Comparison of ENCODE assay signal across 22 cellular contexts in genomic region chr19:54654447-54655321, GRCh38. TPM values are rescaled to one million over a fixed set of nuclear protein-coding genes. Genes with fewer than 3 reads are reported as not detected.
DNase-seq lines count a peak whose midpoint lies in the region; ATAC-seq, FAIRE-seq and TF ChIP-seq lines count a peak whose summit lies in the region.
"Had no signal": no experiment of that assay in that cellular context is flagged by ENCODE, and none has a peak within 500 bp of the region (broad histone marks: within the 10 kb centered on the region; RNA-seq: fewer than 3 reads in every experiment).

No MANE protein-coding gene starts in this region.

- H2AFZ ChIP-seq in DND-41 (ENCODE audit: low read depth, low read length) (no peak overlapping the region), HCT116 (ENCODE audit: low read depth, low read length, poor library complexity, severe bottlenecking) (no peak overlapping the region)

- TF ChIP-seq POLR2A in HCT116 (IDR thresholded peaks at IDR 0.05; ENCODE audit: borderline replicate concordance, extremely low read depth, insufficient read depth, insufficient read length) (no peak), testis (IDR thresholded peaks at IDR 0.05) (no peak)

- CTCF ChIA-PET in HCT116 (lab: Charles Lee) = interaction anchor here (0.6 to 4.3 kb wide), 5 partner anchors 17 to 320 kb away, joined by 4 to 28 read pairs (median 5); no protein-coding TSS in a partner anchor
- CTCF ChIA-PET in activated B cell treated with CpG ODN at 0.5 μM for 24 hours (lab: Charles Lee) = interaction anchor here (0.6 to 5.7 kb wide), 5 partner anchors 10 to 802 kb away, joined by 4 to 114 read pairs (median 12); no protein-coding TSS in a partner anchor

- no peak for TF ChIP-seq RAD21 in HCT116 (IDR thresholded peaks at IDR 0.05; ENCODE audit: low read depth)

- DNase-seq in DND-41 (peak; percentile 34), HCT116 (ENCODE audit: low read depth, low spot score) (peak; percentile 16), activated B cell treated with CpG ODN at 0.5 μM for 24 hours (no peak), testis (peak; percentile 21), RCC 7860 (ENCODE audit: low spot score) (no peak), NCI-H2196 (lab: John Stamatoyannopoulos, UW; ENCODE audit: unreplicated experiment) (no peak), brain microvascular endothelial cell (no peak)
- DNase-seq: activated CD4-positive, alpha-beta memory T cell treated with anti-CD3 and anti-CD28 coated beads, Interleukin-2, amount 10 ng/mL, durations not matched to agents 7 days and 5 days; activated CD4-positive, CD25-positive, alpha-beta regulatory T cell; activated effector memory CD4-positive, alpha-beta T cell treated with anti-CD3 and anti-CD28 coated beads, Interleukin-2, amount 50 U/mL, for 16 hours; body of pancreas; esophagus squamous epithelium; kidney; NCI-H524; T1000; uterus had no signal

- no peak overlapping the region for H3K4me3 ChIP-seq in DND-41 (ENCODE audit: low read depth in 1 of 2, low read length in 2 of 2)
- H3K4me3 ChIP-seq in HCT116 (replicated peaks in 1 of 2; ENCODE audit: low read depth in 1 of 2, low read length in 2 of 2) = no peak overlapping the region
- no peak overlapping the region for H3K4me3 ChIP-seq in testis
- no peak overlapping the region for H3K4me3 ChIP-seq in brain microvascular endothelial cell (ENCODE audit: low read depth, low read length)
- H3K4me3 ChIP-seq: body of pancreas, esophagus squamous epithelium, gastroesophageal sphincter, prostate gland, suprapubic skin, uterus had no signal

- H3K36me3 ChIP-seq in DND-41 (ENCODE audit: insufficient read depth, low read length) (no peaks in the 10 kb centered on the region), HCT116 (ENCODE audit: control insufficient read depth in 1 of 2, insufficient read depth in 2 of 2, low read length in 2 of 2) (no peaks in the 10 kb centered on the region), testis (ENCODE audit: low read depth, missing control alignments) (no peaks in the 10 kb centered on the region), brain microvascular endothelial cell (replicated peaks) (no peaks in the 10 kb centered on the region)
- H3K36me3 ChIP-seq: esophagus squamous epithelium, gastroesophageal sphincter, prostate gland, suprapubic skin, uterus had no signal

- no peak overlapping the region for H3K27ac Mint-ChIP-seq in activated B cell treated with CpG ODN at 0.5 μM for 24 hours
- H3K27ac Mint-ChIP-seq: activated CD4-positive, alpha-beta memory T cell treated with anti-CD3 and anti-CD28 coated beads, Interleukin-2, amount 10 ng/mL, durations not matched to agents 7 days and 5 days had no signal

- H3K79me2 ChIP-seq in DND-41 (ENCODE audit: insufficient read depth, low read length) (no peaks in the 10 kb centered on the region), HCT116 (ENCODE audit: insufficient read depth, low read length) (no peaks in the 10 kb centered on the region)

- BruUV-seq in HCT116 (replicated peaks; lab: Mats Ljungman, UMichigan) = no TSS peak

- H3K4me3 Mint-ChIP-seq in activated B cell treated with CpG ODN at 0.5 μM for 24 hours = no peak overlapping the region
- H3K4me3 Mint-ChIP-seq: activated CD4-positive, alpha-beta memory T cell treated with anti-CD3 and anti-CD28 coated beads, Interleukin-2, amount 10 ng/mL, durations not matched to agents 7 days and 5 days had no signal

- no peaks in the 10 kb centered on the region for H3K36me3 Mint-ChIP-seq in activated B cell treated with CpG ODN at 0.5 μM for 24 hours (ENCODE audit: low read depth)

- TF ChIP-seq CTCF in DND-41 (IDR thresholded peaks at IDR 0.05; ENCODE audit: borderline replicate concordance, extremely low read depth, low read length, poor library complexity, severe bottlenecking) (no peak), HCT116 (IDR thresholded peaks at IDR 0.05 in 2 of 3, conservative IDR thresholded peaks at IDR 0.05 in 1 of 3; ENCODE audit: borderline replicate concordance in 1 of 3, insufficient read depth in 1 of 3, low read depth in 2 of 3, low read length in 2 of 3) (no peak), activated B cell treated with CpG ODN at 0.5 μM for 24 hours (IDR thresholded peaks at IDR 0.05) (no peak), testis (IDR thresholded peaks at IDR 0.05) (no peak), brain microvascular endothelial cell (IDR thresholded peaks at IDR 0.05; ENCODE audit: low read depth, low read length, missing control alignments) (no peak)

- H3K27ac ChIP-seq in DND-41 (ENCODE audit: low read length) (no peak overlapping the region), HCT116 (ENCODE audit: low read depth, low read length) (no peak overlapping the region), testis (no peak overlapping the region), brain microvascular endothelial cell (no peak overlapping the region)
- H3K27ac ChIP-seq: body of pancreas, esophagus squamous epithelium, gastroesophageal sphincter, prostate gland, suprapubic skin, uterus had no signal

- H3K4me1 ChIP-seq in DND-41 (ENCODE audit: insufficient read depth, low read length) = no peaks in the 10 kb centered on the region
- H3K4me1 ChIP-seq in HCT116 (ENCODE audit: control insufficient read depth in 1 of 2, insufficient read depth in 2 of 2, low read length in 2 of 2) = no peaks in the 10 kb centered on the region
- no peaks in the 10 kb centered on the region for H3K4me1 ChIP-seq in testis
- H3K4me1 ChIP-seq: body of pancreas, esophagus squamous epithelium, gastroesophageal sphincter, prostate gland, suprapubic skin, uterus had no signal

- POLR2A ChIA-PET in HCT116 (lab: Charles Lee) = no interaction called here
- POLR2A ChIA-PET in activated B cell treated with CpG ODN at 0.5 μM for 24 hours (lab: Charles Lee) = interaction anchor here (1.5 kb wide), 1 partner anchor 38 kb away, joined by 3 read pairs; no protein-coding TSS in a partner anchor

- intact Hi-C loops in HCT116 (cut with micrococcal nuclease) (loop anchor here (10.0 kb wide), 1 partner anchor 980 kb away; no protein-coding TSS in a partner anchor), activated B cell treated with CpG ODN at 0.5 μM for 24 hours (cut with micrococcal nuclease) (loop anchor here (10.0 kb wide), 1 partner anchor 850 kb away; no protein-coding TSS in a partner anchor), testis (cut with DNase I; ENCODE audit: low total_unique reads) (no loop called here)

- H3K9ac ChIP-seq in DND-41 (ENCODE audit: low read depth, low read length) (no peak overlapping the region), HCT116 (ENCODE audit: low read length) (no peak overlapping the region)

- no peak overlapping the region for H3K4me2 ChIP-seq in DND-41 (ENCODE audit: insufficient read depth, low read length)
- no peak overlapping the region for H3K4me2 ChIP-seq in HCT116 (ENCODE audit: low read length)

- H3K9me3 ChIP-seq in DND-41 (ENCODE audit: insufficient read depth, low read length, severe bottlenecking) (no peaks in the 10 kb centered on the region), HCT116 (ENCODE audit: control insufficient read depth in 1 of 2, insufficient read depth in 1 of 2, low read depth in 1 of 2, low read length in 2 of 2) (no peaks in the 10 kb centered on the region), testis (no peaks in the 10 kb centered on the region)
- H3K9me3 ChIP-seq: body of pancreas, esophagus squamous epithelium, gastroesophageal sphincter, prostate gland, suprapubic skin, uterus had no signal

- H4K20me1 ChIP-seq in DND-41 (ENCODE audit: insufficient read depth, low read length) (no peaks in the 10 kb centered on the region), HCT116 (ENCODE audit: insufficient read depth) (no peaks in the 10 kb centered on the region)

- no peaks in the 10 kb centered on the region for H3K9me2 ChIP-seq in HCT116 (ENCODE audit: insufficient read depth)

- H3K27me3 ChIP-seq in DND-41 (ENCODE audit: insufficient read depth, low read length, poor library complexity) = no peaks in the 10 kb centered on the region
- H3K27me3 ChIP-seq in HCT116 (ENCODE audit: insufficient read depth, low read length) = no peaks in the 10 kb centered on the region
- no peaks in the 10 kb centered on the region for H3K27me3 ChIP-seq in testis
- no peaks in the 10 kb centered on the region for H3K27me3 ChIP-seq in brain microvascular endothelial cell (replicated peaks)
- H3K27me3 ChIP-seq: body of pancreas, uterus had no signal

- in situ Hi-C loops in brain microvascular endothelial cell (cut with HindIII; ENCODE audit: low pct_ligation_motif_present, low sequenced_read_pairs) = no loop called here

- ATAC-seq in DND-41 (ENCODE audit: insufficient read depth, low read depth) = no peak
- no peak for ATAC-seq in HCT116
- peak; percentile 18 for ATAC-seq in activated B cell treated with CpG ODN at 0.5 μM for 24 hours (ENCODE audit: low read depth)
- ATAC-seq: body of pancreas, gastroesophageal sphincter had no signal

- FAIRE-seq in RCC 7860 (lab: Jason Lieb, UNC) = no peak
- FAIRE-seq: kidney had no signal

- RAD21 ChIA-PET in HCT116 (lab: Charles Lee; ENCODE audit: low non-redundant PET in 1 of 2, low total read pairs in 2 of 2, uncharacterized antibody in 2 of 2, unreplicated experiment in 2 of 2) = no interaction called here

- peaks cover 4% of the 10 kb centered on the region for H3K27me3 Mint-ChIP-seq in activated B cell treated with CpG ODN at 0.5 μM for 24 hours

- peaks cover 12% of the 10 kb centered on the region for H3K4me1 Mint-ChIP-seq in activated B cell treated with CpG ODN at 0.5 μM for 24 hours
- H3K4me1 Mint-ChIP-seq: activated CD4-positive, alpha-beta memory T cell treated with anti-CD3 and anti-CD28 coated beads, Interleukin-2, amount 10 ng/mL, durations not matched to agents 7 days and 5 days had no signal

- no peaks in the 10 kb centered on the region for H3K9me3 Mint-ChIP-seq in activated B cell treated with CpG ODN at 0.5 μM for 24 hours
- H3K9me3 Mint-ChIP-seq: activated CD4-positive, alpha-beta memory T cell treated with anti-CD3 and anti-CD28 coated beads, Interleukin-2, amount 10 ng/mL, durations not matched to agents 7 days and 5 days had no signal

- whole genome bisulfite sequencing in testis, 2 donors = 69 to 73% methylated on average over 14 of the region's 14 CpGs

TF ChIP-seq in HCT116, 20 proteins besides CTCF, POLR2A, EP300 and RAD21 (continues in another document):
- TF ChIP-seq FOSL1 (IDR thresholded peaks at IDR 0.05; ENCODE audit: low read depth) = no peak
- no peak for TF ChIP-seq EZH2phosphoT487 (IDR thresholded peaks at IDR 0.05; ENCODE audit: borderline replicate concordance)
- TF ChIP-seq EGR1 (IDR thresholded peaks at IDR 0.05; ENCODE audit: low read depth) = no peak
- TF ChIP-seq, protein P1, sequence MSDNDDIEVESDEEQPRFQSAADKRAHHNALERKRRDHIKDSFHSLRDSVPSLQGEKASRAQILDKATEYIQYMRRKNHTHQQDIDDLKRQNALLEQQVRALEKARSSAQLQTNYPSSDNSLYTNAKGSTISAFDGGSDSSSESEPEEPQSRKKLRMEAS (IDR thresholded peaks at IDR 0.05) = no peak

RNA-seq across cellular contexts. Expression of gene LILRB4, which starts 8.1 kb away (rescaled TPM):
- total RNA-seq in HCT116 (2021; ENCODE audit: unreplicated experiment) = not detected
- not detected in 2 replicates for polyA plus RNA-seq in HCT116 (2012)
- total RNA-seq in activated B cell treated with CpG ODN at 0.5 μM for 24 hours = 0.76 and 1.4 TPM in 2 replicates
- 1 to 10 TPM; 1.0 to 3.2 TPM for total RNA-seq in testis
- 12.6 TPM for polyA plus RNA-seq in testis (ENCODE audit: insufficient read depth, low read depth, low replicate concordance)
- total RNA-seq: activated CD4-positive, alpha-beta memory T cell treated with anti-CD3 and anti-CD28 coated beads, Interleukin-2, amount 10 ng/mL, durations not matched to agents 7 days and 5 days; HT1080; LHCN-M2; lung microvascular endothelial cell had no signal

RNA-seq across cellular contexts. Expression of gene LILRB1, which starts 24.4 kb away (rescaled TPM):
- not detected for total RNA-seq in HCT116 (2021; ENCODE audit: unreplicated experiment)
- polyA plus RNA-seq in HCT116 (2012) = not detected in 2 replicates
- 142 and 171 TPM in 2 replicates for total RNA-seq in activated B cell treated with CpG ODN at 0.5 μM for 24 hours
- under 1 TPM; 0.63 to 0.93 TPM for total RNA-seq in testis
- 2.2 TPM for polyA plus RNA-seq in testis (ENCODE audit: insufficient read depth, low read depth, low replicate concordance)
- total RNA-seq: HT1080, LHCN-M2, lung microvascular endothelial cell, suprapubic skin had no signal

Comparison
In these comparisons a context has a peak if more than half of its experiments do, and no peak if none do; other contexts are left out.
1. DNase-seq: peak in DND-41 (single experiment), HCT116 (single experiment) and testis (single experiment); none in activated B cell treated with CpG ODN at 0.5 μM for 24 hours (single experiment), RCC 7860 (single experiment), NCI-H2196 (single experiment) and brain microvascular endothelial cell (single experiment).
2. RNA of gene LILRB1, which starts 24.4 kb away (total RNA-seq): 142 to 171 TPM in activated B cell treated with CpG ODN at 0.5 μM for 24 hours; 0.63 to 0.93 TPM in testis and not detected in HCT116 (single experiment); every median in the first group is over 10 times any median in the second.